Comparison of ENCODE assay signal across 1 cellular context in genomic region chr22:29334696-29335344, GRCh38.
TF ChIP-seq lines count a peak whose summit lies in the region.

No MANE protein-coding gene starts in this region.

TF ChIP-seq in liver, 16 proteins besides CTCF, POLR2A, EP300 and RAD21 (continued from another document):
- TF ChIP-seq REST (IDR thresholded peaks at IDR 0.05): no peak
- no peak for TF ChIP-seq FOXA1 (IDR thresholded peaks at IDR 0.05)
- peak; percentile 44 for TF ChIP-seq FOXA2 (IDR thresholded peaks at IDR 0.05)
- peak in 1 of 2 donors; percentile 12 for TF ChIP-seq RXRA (IDR thresholded peaks at IDR 0.05)
- TF ChIP-seq HNF4A (conservative IDR thresholded peaks at IDR 0.05): peak; percentile 11 to 18
TF ChIP-seq in liver: peak in this region for 3.
